20 cellular contexts compared by ENCODE assay signal in the genomic region with DNA sequence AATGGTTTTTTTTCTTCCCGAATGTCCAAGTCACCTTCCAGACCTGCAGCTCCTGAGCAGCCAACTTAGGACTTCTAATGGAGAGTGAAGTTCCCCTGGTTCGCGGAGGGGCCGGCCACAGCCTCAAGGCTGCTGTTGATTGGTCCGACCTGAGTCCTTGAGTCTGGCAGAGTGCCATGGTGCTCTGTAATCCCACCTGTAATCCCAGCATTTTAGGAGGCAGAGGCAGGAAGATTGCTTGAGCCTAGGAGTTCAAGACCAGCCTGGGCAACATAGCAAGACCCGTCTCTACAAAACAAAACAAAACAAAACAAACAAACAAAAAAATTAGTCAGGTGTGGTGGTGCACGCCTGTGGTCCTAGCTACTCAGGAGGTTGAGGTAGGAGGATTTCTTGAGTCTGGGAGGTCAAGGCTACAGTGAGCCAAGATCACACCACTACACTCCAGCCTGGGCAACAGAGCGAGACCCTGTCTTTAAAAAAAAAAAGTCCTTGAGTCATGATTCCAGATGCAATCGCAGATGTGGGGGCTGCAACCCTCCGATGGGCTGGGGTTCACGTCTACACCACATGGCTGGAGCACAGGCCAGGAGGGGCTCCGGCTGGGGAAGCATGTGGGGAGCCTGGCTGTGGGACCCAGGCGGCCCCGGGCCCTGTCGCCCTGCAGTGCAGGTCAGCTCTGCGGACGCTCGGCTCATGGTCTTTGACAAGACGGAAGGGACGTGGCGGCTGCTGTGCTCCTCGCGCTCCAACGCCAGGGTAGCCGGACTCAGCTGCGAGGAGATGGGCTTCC. TPM values are rescaled to one million over a fixed set of nuclear protein-coding genes. Genes with fewer than 3 reads are reported as not detected.
DNase-seq lines count a peak whose midpoint lies in the region; ATAC-seq, FAIRE-seq and TF ChIP-seq lines count a peak whose summit lies in the region.
"Had no signal": no experiment of that assay in that cellular context is flagged by ENCODE, and none has a peak within 500 bp of the region (broad histone marks: within the 10 kb centered on the region; RNA-seq: fewer than 3 reads in every experiment).

No MANE protein-coding gene starts in this region.

- H3K9ac ChIP-seq in H1 (replicated peaks in 1 of 4; ENCODE audit: extremely low read depth in 1 of 4, low read depth in 3 of 4, low read length in 3 of 4), result no peak overlapping the region
- H3K9ac ChIP-seq: KMS-11 had no signal

- no peak for ATAC-seq in Right ventricle myocardium superior (ENCODE audit: poor library complexity)
- no peak for ATAC-seq in Right ventricle myocardium inferior
- ATAC-seq in right lobe of liver, result peak in 2 of 4 donors; percentile 1 to 7
- ATAC-seq: A549 had no signal

- no peak overlapping the region for H3K14ac ChIP-seq in H1 (ENCODE audit: insufficient read length)

- no peak overlapping the region for H2BK12ac ChIP-seq in H1 (ENCODE audit: low read depth, low read length)

- no peaks in the 10 kb centered on the region for H3K79me1 ChIP-seq in H1 (ENCODE audit: low read depth, low read length)

- H4K8ac ChIP-seq in H1 (ENCODE audit: extremely low read depth, insufficient read depth, low read length), result no peak overlapping the region

- H2BK120ac ChIP-seq in H1 (replicated peaks; ENCODE audit: low read depth, low read length), result no peak overlapping the region

- H2BK5ac ChIP-seq in H1 (ENCODE audit: low read depth, low read length), result no peak overlapping the region

- H3K36me3 ChIP-seq in H1 (ENCODE audit: control insufficient read depth in 2 of 4, insufficient read depth in 4 of 4, low read length in 3 of 4), result no peaks in the 10 kb centered on the region
- H3K36me3 ChIP-seq in right lobe of liver, result peaks cover 0 to 42% (median 15%) of the 10 kb centered on the region in 4 donors

- in situ Hi-C loops in G401 (cut with HindIII; ENCODE audit: low sequenced_read_pairs), result no loop called here

- H2BK20ac ChIP-seq in H1 (ENCODE audit: low read length), result no peak overlapping the region

- H3K4me1 ChIP-seq in H1 (replicated peaks in 1 of 4; ENCODE audit: control insufficient read depth in 3 of 4, insufficient read depth in 4 of 4, low read length in 3 of 4) (peaks cover 0 to 11% (median 2%) of the 10 kb centered on the region in 4 experiments; a peak in 5 of 7 replicates), right lobe of liver (peaks cover 0 to 9% (median 0%) of the 10 kb centered on the region in 4 donors)

- no peak overlapping the region for H4K5ac ChIP-seq in H1 (ENCODE audit: insufficient read length, low read depth, low read length)

- no peaks in the 10 kb centered on the region for H3K23me2 ChIP-seq in H1 (ENCODE audit: low read depth, low read length)

- no peak overlapping the region for H3K4me2 ChIP-seq in H1 (ENCODE audit: insufficient read depth in 1 of 2, low read depth in 2 of 2, low read length in 2 of 2)
- H3K4me2 ChIP-seq: A549, KMS-11 had no signal

- H3K4me3 ChIP-seq in H1 (ENCODE audit: extremely low read depth in 1 of 4, insufficient read depth in 2 of 4, low read depth in 3 of 4, low read length in 4 of 4) (no peak overlapping the region), right lobe of liver (no peak overlapping the region)
- H3K4me3 ChIP-seq: A549 had no signal

- intact Hi-C loops in Right ventricle myocardium superior (cut with DNase I), result no loop called here
- intact Hi-C loops in Right ventricle myocardium inferior (cut with DNase I), result no loop called here
- intact Hi-C loops in right lobe of liver (cut with DNase I), result no loop called here

- no peak overlapping the region for H2AK5ac ChIP-seq in H1 (ENCODE audit: low read depth, low read length)

- CTCF ChIA-PET in H1 (lab: Charles Lee; ENCODE audit: partially characterized antibody), result interaction anchor here (1.2 to 13.0 kb wide), 8 partner anchors 8 to 93 kb away, joined by 4 to 105 read pairs (median 9); partner anchors contain the start of gene LGI4

- TF ChIP-seq RAD21 in H1 (IDR thresholded peaks at IDR 0.05 in 1 of 2, conservative IDR thresholded peaks at IDR 0.05 in 1 of 2; ENCODE audit: low read depth in 2 of 2, low read length in 2 of 2), result no peak

- WGBS in H1 (ENCODE audit: extremely low coverage in 1 of 2, insufficient coverage in 1 of 2, insufficient read length in 1 of 2, insufficient replicate concordance in 2 of 2, low coverage in 1 of 2, low lambda C conversion rate in 2 of 2, missing lambda C conversion rate in 1 of 2), 2 experiments, result 91% methylated on average over 21 of the region's 26 CpGs; no CpG with 5 or more reads in 1 of the 2 experiments
- WGBS in right lobe of liver (ENCODE audit: insufficient coverage, low coverage, low lambda C conversion rate, missing lambda C conversion rate), result 93% methylated on average over 10 of the region's 26 CpGs

- no peaks in the 10 kb centered on the region for H3K9me3 ChIP-seq in H1 (ENCODE audit: insufficient read depth in 2 of 2, low read depth in 1 of 2, low read length in 1 of 2)
- H3K9me3 ChIP-seq in right lobe of liver, result no peaks in the 10 kb centered on the region
- H3K9me3 ChIP-seq: A549 had no signal

- H3K18ac ChIP-seq in H1 (ENCODE audit: extremely low read depth, low read length), result peak overlapping the region; percentile 60; the same call in 1 of the 2 replicates

- DNase-seq in Right ventricle myocardium superior (peak; percentile 32), Right ventricle myocardium inferior (ENCODE audit: missing footprints) (no peak), H1 (ENCODE audit: low read depth in 1 of 2, low spot score in 2 of 2) (no peak), right lobe of liver (peak in 1 of 3 donors; percentile 56), G401 (ENCODE audit: low spot score) (no peak), SKM-1 treated with dmso at 0.1 percent for 144 hours (lab: John Stamatoyannopoulos, UW; ENCODE audit: unreplicated experiment) (no peak), NCI-H446 (lab: John Stamatoyannopoulos, UW) (no peak)
- DNase-seq: CD4-positive, alpha-beta memory T cell; HFFc6; NCI-H1417; NCI-H187; NCI-H2107; OCI-M1 had no signal

- H4K20me1 ChIP-seq in H1 (replicated peaks in 1 of 2; ENCODE audit: control insufficient read depth in 1 of 2, insufficient read depth in 2 of 2, low read length in 2 of 2), result peaks cover 0 to 1% of the 10 kb centered on the region in 2 experiments

- H3K4ac ChIP-seq in H1 (replicated peaks; ENCODE audit: insufficient read length, low read depth, low read length), result no peak overlapping the region

- TF ChIP-seq POLR2A in H1 (IDR thresholded peaks at IDR 0.05; ENCODE audit: control extremely low read depth in 1 of 2, low read depth in 2 of 2, low read length in 2 of 2) (no peak), right lobe of liver (IDR thresholded peaks at IDR 0.05) (peak; percentile 8)

- POLR2A ChIA-PET in H1 (lab: Charles Lee; ENCODE audit: partially characterized antibody), result interaction anchor here (0.7 to 2.3 kb wide), 10 partner anchors 8 to 82 kb away, joined by 3 to 11 read pairs (median 3); partner anchors contain the start of gene LGI4

- no peak overlapping the region for H2AFZ ChIP-seq in H1 (ENCODE audit: low read length)

- H2BK15ac ChIP-seq in H1 (ENCODE audit: low read length), result no peak overlapping the region

- FAIRE-seq in H1 (lab: Jason Lieb, UNC), result no peak
- FAIRE-seq: GM12892, GM18507 had no signal

- H3K27ac ChIP-seq in H1 (ENCODE audit: low read depth, low read length), result no peak overlapping the region
- no peak overlapping the region for H3K27ac ChIP-seq in right lobe of liver
- H3K27ac ChIP-seq: A549, KMS-11 had no signal

- TF ChIP-seq CTCF in H1 (IDR thresholded peaks at IDR 0.05; ENCODE audit: control extremely low read depth in 1 of 3, insufficient read depth in 1 of 3, low read depth in 1 of 3, low read length in 3 of 3), result no peak
- no peak for TF ChIP-seq CTCF in right lobe of liver (IDR thresholded peaks at IDR 0.05)

- H3K56ac ChIP-seq in H1 (replicated peaks; ENCODE audit: insufficient read length, low read depth, low read length), result no peak overlapping the region

- no peak overlapping the region for H4K91ac ChIP-seq in H1 (replicated peaks; ENCODE audit: insufficient read length, low read length)

- no peaks in the 10 kb centered on the region for H3K79me2 ChIP-seq in H1 (ENCODE audit: control insufficient read depth in 1 of 2, insufficient read depth in 2 of 2, low read length in 2 of 2)

- H3K27me3 ChIP-seq in H1 (replicated peaks in 1 of 4; ENCODE audit: control insufficient read depth in 3 of 4, extremely low read depth in 1 of 4, insufficient read depth in 3 of 4, low read length in 3 of 4) (peaks cover 0 to 2% (median 0%) of the 10 kb centered on the region in 4 experiments; a peak in 1 of 7 replicates), right lobe of liver (no peaks in the 10 kb centered on the region)

- TF ChIP-seq EP300 in H1 (IDR thresholded peaks at IDR 0.05; ENCODE audit: borderline replicate concordance in 1 of 2, low read depth in 2 of 2, low read length in 2 of 2), result no peak

- H3K23ac ChIP-seq in H1 (ENCODE audit: insufficient read length), result no peak overlapping the region

RNA-seq across cellular contexts. Expression of gene HPN, which starts 17.7 kb away (rescaled TPM):
- total RNA-seq in Right ventricle myocardium superior, result 5.6 TPM
- total RNA-seq in Right ventricle myocardium inferior, result 5.5 TPM
- 12.3 and 14.7 TPM in 2 replicates for total RNA-seq in H1 (2021; fragmentation: NEBNext Ultra II Directional; extraction: Animal tissue kit (Norgen Biotek cat#: 25700))
- polyA plus RNA-seq in H1 (2011; rRNA removed), result 33.7 and 49.9 TPM in 2 replicates
- 32.0 TPM for polyA plus RNA-seq in H1 (2011; cell fraction: cytosol; rRNA removed)
- 86.2 TPM for polyA plus RNA-seq in H1 (2011; cell fraction: nucleus; rRNA removed)
- 8.3 to 24.9 TPM (median 19.7 TPM) in 4 replicates for polyA plus RNA-seq in H1 (2012, experiment 1 of 2)
- 19.5 TPM for polyA plus RNA-seq in H1 (2012, experiment 2 of 2)
- 14.3 TPM for polyA plus RNA-seq in H1 (2013, experiment 1 of 2)
- 13.3 TPM for polyA plus RNA-seq in H1 (2013, experiment 2 of 2)
- polyA minus RNA-seq in H1 (2011; rRNA and poly(A)+ RNA removed), result 6.3 and 7.6 TPM in 2 replicates
- 16.4 TPM for polyA minus RNA-seq in H1 (2011; cell fraction: cytosol; rRNA and poly(A)+ RNA removed)
- polyA minus RNA-seq in H1 (2011; cell fraction: nucleus; rRNA and poly(A)+ RNA removed), result 19.0 TPM
- total RNA-seq in right lobe of liver, result 100 to 1,000 TPM; 285 to 486 (median 374) TPM
- not detected in 2 replicates for total RNA-seq in G401 (2014; rRNA removed; shearing (Covaris generic))
- total RNA-seq: H4, HFFc6, RPMI7951 had no signal
- polyA plus RNA-seq: BJ had no signal

RNA-seq across cellular contexts. Expression of gene SCN1B, which starts 28.9 kb away (rescaled TPM):
- total RNA-seq in Right ventricle myocardium superior (48.2 TPM), Right ventricle myocardium inferior (44.3 TPM), right lobe of liver (1 to 10 TPM; 2.6 to 4.9 (median 3.6) TPM)
- 3.3 and 3.5 TPM in 2 replicates for total RNA-seq in H1 (2021; fragmentation: NEBNext Ultra II Directional; extraction: Animal tissue kit (Norgen Biotek cat#: 25700))
- 3.1 and 4.1 TPM in 2 replicates for polyA plus RNA-seq in H1 (2011; rRNA removed)
- polyA plus RNA-seq in H1 (2011; cell fraction: cytosol; rRNA removed), result 3.9 TPM
- polyA plus RNA-seq in H1 (2011; cell fraction: nucleus; rRNA removed), result 8.6 TPM
- 2.8 to 4.5 TPM (median 3.7 TPM) in 4 replicates for polyA plus RNA-seq in H1 (2012, experiment 1 of 2)
- 2.3 TPM for polyA plus RNA-seq in H1 (2012, experiment 2 of 2)
- 1.9 TPM for polyA plus RNA-seq in H1 (2013, experiment 1 of 2)
- 1.7 TPM for polyA plus RNA-seq in H1 (2013, experiment 2 of 2)
- polyA minus RNA-seq in H1 (2011; rRNA and poly(A)+ RNA removed), result 1.5 and 4.7 TPM in 2 replicates
- polyA minus RNA-seq in H1 (2011; cell fraction: cytosol; rRNA and poly(A)+ RNA removed), result 3.4 TPM
- 3.0 TPM for polyA minus RNA-seq in H1 (2011; cell fraction: nucleus; rRNA and poly(A)+ RNA removed)
- 0.17 TPM in 1 of 2 replicates, not detected in the other for total RNA-seq in G401 (2014; rRNA removed; shearing (Covaris generic))

RNA-seq across cellular contexts. Expression of gene FXYD3, which starts 56.4 kb away (rescaled TPM):
- total RNA-seq in Right ventricle myocardium superior, result 1.3 TPM
- total RNA-seq in Right ventricle myocardium inferior, result 2.3 TPM
- 0.86 TPM in 1 of 2 replicates, not detected in the other for total RNA-seq in H1 (2021; fragmentation: NEBNext Ultra II Directional; extraction: Animal tissue kit (Norgen Biotek cat#: 25700))
- polyA plus RNA-seq in H1 (2011; rRNA removed), result 0.09 and 0.33 TPM in 2 replicates
- 0.22 TPM for polyA plus RNA-seq in H1 (2011; cell fraction: cytosol; rRNA removed)
- polyA plus RNA-seq in H1 (2011; cell fraction: nucleus; rRNA removed), result 0.66 TPM
- 0.41 to 0.76 TPM (median 0.57 TPM) in 3 of 4 replicates, not detected in the other for polyA plus RNA-seq in H1 (2012, experiment 1 of 2)
- not detected for polyA plus RNA-seq in H1 (2012, experiment 2 of 2)
- polyA plus RNA-seq in H1 (2013, experiment 1 of 2), result 0.10 TPM
- 0.37 TPM for polyA plus RNA-seq in H1 (2013, experiment 2 of 2)
- polyA minus RNA-seq in H1 (2011; rRNA and poly(A)+ RNA removed), result 1.5 TPM in 1 of 2 replicates, not detected in the other
- polyA minus RNA-seq in H1 (2011; cell fraction: cytosol; rRNA and poly(A)+ RNA removed), result not detected
- polyA minus RNA-seq in H1 (2011; cell fraction: nucleus; rRNA and poly(A)+ RNA removed), result not detected
- 1 to 10 TPM in 1 of 6 experiments, not detected in 5; 1.0 TPM for total RNA-seq in right lobe of liver
- not detected in 2 replicates for total RNA-seq in G401 (2014; rRNA removed; shearing (Covaris generic))
- total RNA-seq: CD4-positive, alpha-beta memory T cell; H4; HFFc6 had no signal
- polyA plus RNA-seq: BJ; CD4-positive, alpha-beta memory T cell had no signal

RNA-seq across cellular contexts. Expression of gene GRAMD1A, which starts 59.1 kb away (rescaled TPM):
- total RNA-seq in Right ventricle myocardium superior (25.5 TPM), Right ventricle myocardium inferior (25.8 TPM), right lobe of liver (10 to 100 TPM; 10.4 to 34.8 (median 15.4) TPM)
- 152 and 154 TPM in 2 replicates for total RNA-seq in H1 (2021; fragmentation: NEBNext Ultra II Directional; extraction: Animal tissue kit (Norgen Biotek cat#: 25700))
- polyA plus RNA-seq in H1 (2011; rRNA removed), result 113 and 176 TPM in 2 replicates
- polyA plus RNA-seq in H1 (2011; cell fraction: cytosol; rRNA removed), result 103 TPM
- polyA plus RNA-seq in H1 (2011; cell fraction: nucleus; rRNA removed), result 333 TPM
- polyA plus RNA-seq in H1 (2012, experiment 1 of 2), result 101 to 139 TPM (median 129 TPM) in 4 replicates
- 109 TPM for polyA plus RNA-seq in H1 (2012, experiment 2 of 2)
- 139 TPM for polyA plus RNA-seq in H1 (2013, experiment 1 of 2)
- polyA plus RNA-seq in H1 (2013, experiment 2 of 2), result 137 TPM
- polyA minus RNA-seq in H1 (2011; rRNA and poly(A)+ RNA removed), result 113 and 127 TPM in 2 replicates
- polyA minus RNA-seq in H1 (2011; cell fraction: cytosol; rRNA and poly(A)+ RNA removed), result 87.8 TPM
- polyA minus RNA-seq in H1 (2011; cell fraction: nucleus; rRNA and poly(A)+ RNA removed), result 91.4 TPM
- total RNA-seq in G401 (2014; rRNA removed; shearing (Covaris generic)), result 29.9 and 42.9 TPM in 2 replicates

Comparison
In these comparisons a context has a peak if more than half of its experiments do, and no peak if none do; other contexts are left out.
1. RNA of gene HPN, which starts 17.7 kb away (total RNA-seq): 285 to 486 TPM in right lobe of liver; 12.3 to 14.7 TPM in H1, 5.6 TPM in Right ventricle myocardium superior (single experiment), 5.5 TPM in Right ventricle myocardium inferior (single experiment) and not detected in G401; every median in the first group is over 10 times any median in the second.